11 cellular contexts compared by ENCODE assay signal in genomic region chr7:135745702-135746312, GRCh38. TPM values are rescaled to one million over a fixed set of nuclear protein-coding genes. Genes with fewer than 3 reads are reported as not detected.
DNase-seq lines count a peak whose midpoint lies in the region; ATAC-seq and TF ChIP-seq lines count a peak whose summit lies in the region.
"Had no signal": no experiment of that assay in that cellular context is flagged by ENCODE, and none has a peak within 500 bp of the region (broad histone marks: within the 10 kb centered on the region; RNA-seq: fewer than 3 reads in every experiment).

No MANE protein-coding gene starts in this region.

- H3K4me3 Mint-ChIP-seq in osteocyte (ENCODE audit: unreplicated experiment), result peak overlapping the region; percentile 19
- H3K4me3 Mint-ChIP-seq: T-helper 2 cell treated with Interferon-gamma antibody and Interleukin-4, amounts not matched to agents 5 μg/mL and 100 μg/mL, for 36 hours had no signal

- no peaks in the 10 kb centered on the region for H3K9me3 Mint-ChIP-seq in osteocyte (ENCODE audit: unreplicated experiment)
- H3K9me3 Mint-ChIP-seq: T-helper 2 cell treated with Interferon-gamma antibody and Interleukin-4, amounts not matched to agents 5 μg/mL and 100 μg/mL, for 36 hours had no signal

- no peaks in the 10 kb centered on the region for H3K27me3 Mint-ChIP-seq in osteocyte (ENCODE audit: unreplicated experiment)

- TF ChIP-seq CTCF in BJ (IDR thresholded peaks at IDR 0.05; ENCODE audit: insufficient read depth, low read depth, low read length) (no peak), RWPE1 (conservative IDR thresholded peaks at IDR 0.05; ENCODE audit: low read depth) (no peak), fibroblast of lung (conservative IDR thresholded peaks at IDR 0.05 in 1 of 2, IDR thresholded peaks at IDR 0.05 in 1 of 2; ENCODE audit: low read depth in 1 of 2, low read length in 2 of 2) (no peak), osteocyte (IDR thresholded peaks at IDR 0.05) (no peak), GM20000 (IDR thresholded peaks at IDR 0.05; ENCODE audit: extremely low read depth, missing control alignments) (no peak)

- H3K9me3 ChIP-seq in fibroblast of lung (ENCODE audit: control insufficient read depth, insufficient read depth, low read depth, low read length), result no peaks in the 10 kb centered on the region

- H3K9ac ChIP-seq in fibroblast of lung (ENCODE audit: insufficient read depth, low read length), result no peak overlapping the region

- H3K27me3 ChIP-seq in BJ (ENCODE audit: control insufficient read depth, insufficient read depth, low read length) (no peaks in the 10 kb centered on the region), fibroblast of lung (ENCODE audit: control insufficient read depth, insufficient read depth, low read length) (no peaks in the 10 kb centered on the region)

- H3K4me1 Mint-ChIP-seq in osteocyte (ENCODE audit: unreplicated experiment), result peaks cover 34% of the 10 kb centered on the region

- no peak overlapping the region for H2AFZ ChIP-seq in fibroblast of lung (ENCODE audit: low read length)

- no peaks in the 10 kb centered on the region for H3K36me3 Mint-ChIP-seq in osteocyte (ENCODE audit: unreplicated experiment)

- DNase-seq in BJ (ENCODE audit: low read depth) (peak; percentile 92), RWPE1 (ENCODE audit: low spot score) (peak; percentile 83), fibroblast of lung (ENCODE audit: low read depth in 2 of 2) (peak; percentile 97 to 99), osteocyte (ENCODE audit: extremely low spot score, unreplicated experiment) (no peak), RPMI8226 (no peak), GM20000 (ENCODE audit: low spot score) (no peak)
- DNase-seq: activated naive CD4-positive, alpha-beta T cell; NCI-H2081 treated with DMSO at 0.1 percent for 48 hours had no signal

- H3K4me1 ChIP-seq in fibroblast of lung (ENCODE audit: control insufficient read depth, extremely low read depth, insufficient read depth, low read length), result peaks cover 14% of the 10 kb centered on the region

- no peaks in the 10 kb centered on the region for H4K20me1 ChIP-seq in fibroblast of lung (ENCODE audit: control insufficient read depth, extremely low read depth, insufficient read depth, low read length)

- peak overlapping the region; percentile 65 for H3K27ac Mint-ChIP-seq in osteocyte (ENCODE audit: unreplicated experiment)
- H3K27ac Mint-ChIP-seq: T-helper 2 cell treated with Interferon-gamma antibody and Interleukin-4, amounts not matched to agents 5 μg/mL and 100 μg/mL, for 36 hours had no signal

- H3K79me2 ChIP-seq in fibroblast of lung (ENCODE audit: control insufficient read depth, insufficient read depth, low read length), result peaks cover 51% of the 10 kb centered on the region

- peak overlapping the region; percentile 70 for H3K4me2 ChIP-seq in fibroblast of lung (ENCODE audit: extremely low read depth, insufficient read depth, low read length)

- peak overlapping the region; percentile 93 for H3K27ac ChIP-seq in RWPE1
- peak overlapping the region; percentile 93 for H3K27ac ChIP-seq in fibroblast of lung (ENCODE audit: insufficient read depth, low read length)

- CTCF ChIA-PET in BJ (lab: Yijun Ruan, JAX) (interaction anchor here (3.2 kb wide), 1 partner anchor 11 kb away, joined by 14 read pairs; no protein-coding TSS in a partner anchor), RWPE1 (lab: Yijun Ruan, JAX) (interaction anchor here (0.5 kb wide), 1 partner anchor 888 kb away, joined by 3 read pairs; no protein-coding TSS in a partner anchor)

- ATAC-seq in HG03439 (IDR thresholded peaks at IDR 0.05; ENCODE audit: unreplicated experiment) (no peak), GM21528 (IDR thresholded peaks at IDR 0.05; ENCODE audit: low FRiP score, unreplicated experiment) (no peak)

- H3K4me3 ChIP-seq in BJ (ENCODE audit: low read depth, low read length) (no peak overlapping the region), fibroblast of lung (replicated peaks in 1 of 4; ENCODE audit: control extremely low read depth in 1 of 4, insufficient read depth in 1 of 4, low read depth in 3 of 4, low read length in 4 of 4) (peak overlapping the region; percentile 23 to 86 (median 44))

- H3K36me3 ChIP-seq in BJ (ENCODE audit: control insufficient read depth, insufficient read depth, low read length) (no peaks in the 10 kb centered on the region; the same call in 1 of the 2 replicates), fibroblast of lung (ENCODE audit: control insufficient read depth, insufficient read depth, low read length) (peaks cover 3% of the 10 kb centered on the region)

- POLR2A ChIA-PET in BJ (lab: Charles Lee), result interaction anchor here (0.6 kb wide), 1 partner anchor 17 kb away, joined by 4 read pairs; no protein-coding TSS in a partner anchor
- POLR2A ChIA-PET in RWPE1 (lab: Yijun Ruan, JAX; ENCODE audit: low non-redundant PET), result no interaction called here

RNA-seq across cellular contexts. Expression of gene FAM180A, which starts 2.8 kb away (rescaled TPM):
- polyA plus RNA-seq in BJ (2011; rRNA removed) (2.0 and 2.1 TPM in 2 replicates), fibroblast of lung (15.6 and 70.0 TPM in 2 replicates)
- 3.1 and 3.7 TPM in 2 replicates for polyA minus RNA-seq in BJ (2011; rRNA and poly(A)+ RNA removed)
- total RNA-seq in fibroblast of lung (24.4 and 38.5 TPM in 2 replicates), osteocyte (0.24 and 0.34 TPM in 2 replicates)
- 17.1 and 62.1 TPM in 2 replicates for polyA plus RNA-seq in fibroblast of lung (2012)
- 41.5 and 182 TPM in 2 replicates for polyA minus RNA-seq in fibroblast of lung (ENCODE audit: low replicate concordance)

RNA-seq across cellular contexts. Expression of gene SLC13A4, which starts 17.8 kb away (rescaled TPM):
- 0.04 TPM in 2 replicates for polyA plus RNA-seq in BJ (2011; rRNA removed)
- polyA minus RNA-seq in BJ (2011; rRNA and poly(A)+ RNA removed), result 0.05 TPM in 1 of 2 replicates, not detected in the other
- total RNA-seq in fibroblast of lung, result 0.26 and 0.50 TPM in 2 replicates
- 0.32 and 2.3 TPM in 2 replicates for polyA plus RNA-seq in fibroblast of lung
- 0.28 and 0.99 TPM in 2 replicates for polyA plus RNA-seq in fibroblast of lung (2012)
- 0.37 and 6.5 TPM in 2 replicates for polyA minus RNA-seq in fibroblast of lung (ENCODE audit: low replicate concordance)
- total RNA-seq in osteocyte, result 0.81 and 0.84 TPM in 2 replicates

Comparison
In these comparisons a context has a peak if more than half of its experiments do, and no peak if none do; other contexts are left out.
1. DNase-seq: peak in BJ (single experiment), RWPE1 (single experiment) and fibroblast of lung (2 of 2); none in osteocyte (single experiment), RPMI8226 (single experiment) and GM20000 (single experiment).
2. RNA of gene FAM180A, which starts 2.8 kb away (total RNA-seq): 24.4 to 38.5 TPM in fibroblast of lung; 0.24 to 0.34 TPM in osteocyte; every median in the first group is over 10 times any median in the second.